ENCODE assay signal across 2 cellular contexts in the genomic region with DNA sequence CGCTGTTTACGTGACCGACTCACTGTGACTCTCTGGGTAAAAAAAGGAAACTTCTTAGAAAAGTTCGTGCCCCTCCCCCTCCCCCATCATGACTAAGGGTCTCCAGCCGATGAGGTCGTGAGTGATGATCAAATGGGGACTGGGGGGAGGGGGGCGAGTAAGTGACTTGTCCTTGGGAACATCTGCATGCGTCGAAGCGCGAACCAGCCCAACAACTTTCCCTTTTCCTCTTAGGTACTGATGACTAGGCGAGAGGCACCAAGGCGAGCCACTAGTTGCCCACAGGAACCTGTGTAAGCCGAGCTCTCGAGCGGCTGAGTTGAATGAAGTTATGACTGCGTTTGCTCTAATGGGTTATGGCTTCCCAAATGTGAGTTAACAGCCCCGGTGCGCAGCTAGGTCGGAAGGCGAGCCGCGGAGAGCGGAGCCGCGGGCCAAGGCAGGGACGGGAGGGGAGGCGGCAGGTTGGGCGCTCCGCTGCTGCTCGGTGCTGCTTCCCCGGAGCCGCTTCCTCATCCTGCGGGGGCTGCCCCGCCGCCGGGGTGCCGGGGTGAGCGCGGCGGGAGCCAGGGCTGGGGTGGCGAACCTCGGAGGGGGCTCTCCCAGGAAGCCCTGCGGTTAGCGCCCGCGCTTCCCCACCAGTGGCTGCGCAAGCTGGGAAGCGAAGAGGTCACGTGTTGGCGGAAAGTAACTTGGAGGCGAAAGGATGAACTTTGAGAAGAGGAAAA.
TF ChIP-seq lines count a peak whose summit lies in the region.

No MANE protein-coding gene starts in this region.

TF ChIP-seq in HepG2, 621 proteins besides CTCF, POLR2A, EP300 and RAD21 (continues in another document):
- TF ChIP-seq ZFP62 (CRISPR knock-in tag; IDR thresholded peaks at IDR 0.05): no peak
- no peak for TF ChIP-seq PLRG1 (conservative IDR thresholded peaks at IDR 0.05)
- TF ChIP-seq, protein P1, sequence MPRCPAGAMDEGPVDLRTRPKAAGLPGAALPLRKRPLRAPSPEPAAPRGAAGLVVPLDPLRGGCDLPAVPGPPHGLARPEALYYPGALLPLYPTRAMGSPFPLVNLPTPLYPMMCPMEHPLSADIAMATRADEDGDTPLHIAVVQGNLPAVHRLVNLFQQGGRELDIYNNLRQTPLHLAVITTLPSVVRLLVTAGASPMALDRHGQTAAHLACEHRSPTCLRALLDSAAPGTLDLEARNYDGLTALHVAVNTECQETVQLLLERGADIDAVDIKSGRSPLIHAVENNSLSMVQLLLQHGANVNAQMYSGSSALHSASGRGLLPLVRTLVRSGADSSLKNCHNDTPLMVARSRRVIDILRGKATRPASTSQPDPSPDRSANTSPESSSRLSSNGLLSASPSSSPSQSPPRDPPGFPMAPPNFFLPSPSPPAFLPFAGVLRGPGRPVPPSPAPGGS (CRISPR knock-in tag; IDR thresholded peaks at IDR 0.05): no peak
- no peak for TF ChIP-seq ZNF468 (CRISPR knock-in tag; IDR thresholded peaks at IDR 0.05)
- no peak for TF ChIP-seq SUZ12 (IDR thresholded peaks at IDR 0.05; ENCODE audit: low read depth, low read length)
- TF ChIP-seq, protein P2, sequence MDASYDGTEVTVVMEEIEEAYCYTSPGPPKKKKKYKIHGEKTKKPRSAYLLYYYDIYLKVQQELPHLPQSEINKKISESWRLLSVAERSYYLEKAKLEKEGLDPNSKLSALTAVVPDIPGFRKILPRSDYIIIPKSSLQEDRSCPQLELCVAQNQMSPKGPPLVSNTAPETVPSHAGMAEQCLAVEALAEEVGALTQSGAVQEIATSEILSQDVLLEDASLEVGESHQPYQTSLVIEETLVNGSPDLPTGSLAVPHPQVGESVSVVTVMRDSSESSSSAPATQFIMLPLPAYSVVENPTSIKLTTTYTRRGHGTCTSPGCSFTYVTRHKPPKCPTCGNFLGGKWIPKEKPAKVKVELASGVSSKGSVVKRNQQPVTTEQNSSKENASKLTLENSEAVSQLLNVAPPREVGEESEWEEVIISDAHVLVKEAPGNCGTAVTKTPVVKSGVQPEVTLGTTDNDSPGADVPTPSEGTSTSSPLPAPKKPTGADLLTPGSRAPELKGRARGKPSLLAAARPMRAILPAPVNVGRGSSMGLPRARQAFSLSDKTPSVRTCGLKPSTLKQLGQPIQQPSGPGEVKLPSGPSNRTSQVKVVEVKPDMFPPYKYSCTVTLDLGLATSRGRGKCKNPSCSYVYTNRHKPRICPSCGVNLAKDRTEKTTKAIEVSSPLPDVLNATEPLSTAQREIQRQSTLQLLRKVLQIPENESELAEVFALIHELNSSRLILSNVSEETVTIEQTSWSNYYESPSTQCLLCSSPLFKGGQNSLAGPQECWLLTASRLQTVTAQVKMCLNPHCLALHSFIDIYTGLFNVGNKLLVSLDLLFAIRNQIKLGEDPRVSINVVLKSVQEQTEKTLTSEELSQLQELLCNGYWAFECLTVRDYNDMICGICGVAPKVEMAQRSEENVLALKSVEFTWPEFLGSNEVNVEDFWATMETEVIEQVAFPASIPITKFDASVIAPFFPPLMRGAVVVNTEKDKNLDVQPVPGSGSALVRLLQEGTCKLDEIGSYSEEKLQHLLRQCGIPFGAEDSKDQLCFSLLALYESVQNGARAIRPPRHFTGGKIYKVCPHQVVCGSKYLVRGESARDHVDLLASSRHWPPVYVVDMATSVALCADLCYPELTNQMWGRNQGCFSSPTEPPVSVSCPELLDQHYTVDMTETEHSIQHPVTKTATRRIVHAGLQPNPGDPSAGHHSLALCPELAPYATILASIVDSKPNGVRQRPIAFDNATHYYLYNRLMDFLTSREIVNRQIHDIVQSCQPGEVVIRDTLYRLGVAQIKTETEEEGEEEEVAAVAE (CRISPR knock-in tag; IDR thresholded peaks at IDR 0.05; ENCODE audit: borderline replicate concordance): no peak
- TF ChIP-seq, protein P3, sequence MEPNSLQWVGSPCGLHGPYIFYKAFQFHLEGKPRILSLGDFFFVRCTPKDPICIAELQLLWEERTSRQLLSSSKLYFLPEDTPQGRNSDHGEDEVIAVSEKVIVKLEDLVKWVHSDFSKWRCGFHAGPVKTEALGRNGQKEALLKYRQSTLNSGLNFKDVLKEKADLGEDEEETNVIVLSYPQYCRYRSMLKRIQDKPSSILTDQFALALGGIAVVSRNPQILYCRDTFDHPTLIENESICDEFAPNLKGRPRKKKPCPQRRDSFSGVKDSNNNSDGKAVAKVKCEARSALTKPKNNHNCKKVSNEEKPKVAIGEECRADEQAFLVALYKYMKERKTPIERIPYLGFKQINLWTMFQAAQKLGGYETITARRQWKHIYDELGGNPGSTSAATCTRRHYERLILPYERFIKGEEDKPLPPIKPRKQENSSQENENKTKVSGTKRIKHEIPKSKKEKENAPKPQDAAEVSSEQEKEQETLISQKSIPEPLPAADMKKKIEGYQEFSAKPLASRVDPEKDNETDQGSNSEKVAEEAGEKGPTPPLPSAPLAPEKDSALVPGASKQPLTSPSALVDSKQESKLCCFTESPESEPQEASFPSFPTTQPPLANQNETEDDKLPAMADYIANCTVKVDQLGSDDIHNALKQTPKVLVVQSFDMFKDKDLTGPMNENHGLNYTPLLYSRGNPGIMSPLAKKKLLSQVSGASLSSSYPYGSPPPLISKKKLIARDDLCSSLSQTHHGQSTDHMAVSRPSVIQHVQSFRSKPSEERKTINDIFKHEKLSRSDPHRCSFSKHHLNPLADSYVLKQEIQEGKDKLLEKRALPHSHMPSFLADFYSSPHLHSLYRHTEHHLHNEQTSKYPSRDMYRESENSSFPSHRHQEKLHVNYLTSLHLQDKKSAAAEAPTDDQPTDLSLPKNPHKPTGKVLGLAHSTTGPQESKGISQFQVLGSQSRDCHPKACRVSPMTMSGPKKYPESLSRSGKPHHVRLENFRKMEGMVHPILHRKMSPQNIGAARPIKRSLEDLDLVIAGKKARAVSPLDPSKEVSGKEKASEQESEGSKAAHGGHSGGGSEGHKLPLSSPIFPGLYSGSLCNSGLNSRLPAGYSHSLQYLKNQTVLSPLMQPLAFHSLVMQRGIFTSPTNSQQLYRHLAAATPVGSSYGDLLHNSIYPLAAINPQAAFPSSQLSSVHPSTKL (CRISPR knock-in tag; IDR thresholded peaks at IDR 0.05): no peak
- no peak for TF ChIP-seq NFKB2 (CRISPR knock-in tag; IDR thresholded peaks at IDR 0.05; ENCODE audit: borderline replicate concordance)
- TF ChIP-seq KMT2B (CRISPR knock-in tag; IDR thresholded peaks at IDR 0.05): no peak
- TF ChIP-seq, protein P4, sequence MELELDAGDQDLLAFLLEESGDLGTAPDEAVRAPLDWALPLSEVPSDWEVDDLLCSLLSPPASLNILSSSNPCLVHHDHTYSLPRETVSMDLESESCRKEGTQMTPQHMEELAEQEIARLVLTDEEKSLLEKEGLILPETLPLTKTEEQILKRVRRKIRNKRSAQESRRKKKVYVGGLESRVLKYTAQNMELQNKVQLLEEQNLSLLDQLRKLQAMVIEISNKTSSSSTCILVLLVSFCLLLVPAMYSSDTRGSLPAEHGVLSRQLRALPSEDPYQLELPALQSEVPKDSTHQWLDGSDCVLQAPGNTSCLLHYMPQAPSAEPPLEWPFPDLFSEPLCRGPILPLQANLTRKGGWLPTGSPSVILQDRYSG (CRISPR knock-in tag; IDR thresholded peaks at IDR 0.05): no peak
- TF ChIP-seq ZFP36 (IDR thresholded peaks at IDR 0.05; ENCODE audit: borderline replicate concordance, low read depth, low read length, partially characterized antibody): no peak
- no peak for TF ChIP-seq MAFK (conservative IDR thresholded peaks at IDR 0.05 in 1 of 2, IDR thresholded peaks at IDR 0.05 in 1 of 2; ENCODE audit: low read length in 2 of 2)

TF ChIP-seq in GM12891, 5 proteins besides CTCF, POLR2A, EP300 and RAD21:
- TF ChIP-seq POLR2AphosphoS5 (IDR thresholded peaks at IDR 0.05; ENCODE audit: low read depth, low read length): no peak
- TF ChIP-seq POU2F2 (IDR thresholded peaks at IDR 0.05; ENCODE audit: low read depth, low read length): no peak
- TF ChIP-seq SPI1 (IDR thresholded peaks at IDR 0.05; ENCODE audit: low read depth, low read length): no peak
TF ChIP-seq in GM12891: peak in this region for 0.
